Comparison of ENCODE assay signal across 19 cellular contexts in the genomic region with DNA sequence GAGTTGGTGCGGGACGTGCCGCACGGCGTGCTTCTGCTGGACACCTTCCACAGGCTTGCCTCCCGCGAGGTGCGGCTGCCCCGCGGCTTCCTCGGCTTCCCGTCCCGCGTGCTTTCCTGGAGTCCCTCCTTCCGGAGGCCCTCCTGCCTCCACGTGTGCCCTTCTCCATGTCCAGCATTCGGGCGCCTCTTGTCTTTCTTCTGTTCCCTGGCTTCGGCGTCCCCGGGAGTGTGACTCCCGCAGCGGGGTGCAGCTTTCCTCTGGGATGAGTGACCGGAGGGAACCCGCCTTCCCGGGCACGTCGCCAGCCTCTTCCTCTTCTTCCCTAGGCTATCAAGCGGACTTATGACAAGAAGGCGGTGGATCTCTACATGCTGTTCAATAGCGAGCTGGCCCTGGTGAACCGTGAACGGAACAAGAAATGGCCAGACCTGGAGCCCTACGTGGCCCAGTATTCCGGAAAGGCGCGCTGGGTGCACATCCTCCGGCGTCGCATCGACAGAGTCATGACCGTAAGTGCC. TPM values are rescaled to one million over a fixed set of nuclear protein-coding genes. Genes with fewer than 3 reads are reported as not detected.
A peak's percentile ranks its signal among the peaks of the same experiment; 100 is the strongest.
DNase-seq lines count a peak whose midpoint lies in the region; ATAC-seq and TF ChIP-seq lines count a peak whose summit lies in the region.
"Had no signal": no experiment of that assay in that cellular context is flagged by ENCODE, and none has a peak within 500 bp of the region (broad histone marks: within the 10 kb centered on the region; RNA-seq: fewer than 3 reads in every experiment).

No MANE protein-coding gene starts in this region.

- DNase-seq in A673 (ENCODE audit: low spot score) (peak; percentile 26), DMS79 (lab: John Stamatoyannopoulos, UW) (peak; percentile 65), NCI-H748 (lab: John Stamatoyannopoulos, UW; ENCODE audit: unreplicated experiment) (peak; percentile 72), hepatic stellate cell (ENCODE audit: low spot score) (peak; percentile 56), GM20000 (ENCODE audit: low spot score) (no peak), dedifferentiated amniotic fluid mesenchymal stem cell (ENCODE audit: extremely low spot score) (no peak)
- DNase-seq: colonic mucosa, islet precursor cell, midbrain, NCI-H2081 treated with DMSO at 0.1 percent for 48 hours, nucleus accumbens, SK-N-SH had no signal

- no peak overlapping the region for H3K4me3 Mint-ChIP-seq in activated T-helper 17 cell treated with anti-CD3 and anti-CD28 coated beads, Interleukin-2, amount 50 U/mL, for 72 hours
- H3K4me3 Mint-ChIP-seq: stimulated activated memory B cell treated with anti-CD40 and anti-IgM and Interleukin-4, amounts not matched to agents 10 μg/mL and 1 μg/mL and 100 μg/mL, for 72 hours had no signal

- POLR2A ChIA-PET in A673 (lab: Charles Lee; ENCODE audit: low non-redundant PET), result no interaction called here

- no peak overlapping the region for H3K27ac ChIP-seq in A673 (ENCODE audit: low read depth, low read length, poor library complexity, severe bottlenecking)
- H3K27ac ChIP-seq: BLaER1 treated with 17β-estradiol and CSF1 and Interleukin-3, amounts not matched to agents 10 nM and 100 nM; colonic mucosa; HL-60; skin epidermis; upper lobe of left lung had no signal

- no peaks in the 10 kb centered on the region for H3K36me3 ChIP-seq in A673 (ENCODE audit: insufficient read depth, low read length, poor library complexity, severe bottlenecking)
- H3K36me3 ChIP-seq: BLaER1 treated with 17β-estradiol and CSF1 and Interleukin-3, amounts not matched to agents 10 nM and 100 nM; colonic mucosa; upper lobe of left lung had no signal

- ATAC-seq in HG02973 (IDR thresholded peaks at IDR 0.05; ENCODE audit: unreplicated experiment), result no peak
- no peak for ATAC-seq in activated T-helper 17 cell treated with anti-CD3 and anti-CD28 coated beads, Interleukin-2, amount 50 U/mL, for 72 hours (replicated peaks)
- ATAC-seq: stimulated activated memory B cell treated with anti-CD40 and anti-IgM and Interleukin-4, amounts not matched to agents 10 μg/mL and 1 μg/mL and 100 μg/mL, for 72 hours had no signal

- intact Hi-C loops in A673 (cut with micrococcal nuclease; ENCODE audit: unreplicated experiment), result loop anchor here (5.0 kb wide), 2 partner anchors 247 to 317 kb away; no protein-coding TSS in a partner anchor

- H3K4me1 ChIP-seq in A673 (ENCODE audit: insufficient read depth, low read length, poor library complexity, severe bottlenecking), result peaks cover 3% of the 10 kb centered on the region
- H3K4me1 ChIP-seq: colonic mucosa had no signal

- no peak overlapping the region for H3K27ac Mint-ChIP-seq in activated T-helper 17 cell treated with anti-CD3 and anti-CD28 coated beads, Interleukin-2, amount 50 U/mL, for 72 hours
- H3K27ac Mint-ChIP-seq: stimulated activated memory B cell treated with anti-CD40 and anti-IgM and Interleukin-4, amounts not matched to agents 10 μg/mL and 1 μg/mL and 100 μg/mL, for 72 hours had no signal

- CTCF ChIA-PET in A673 (lab: Charles Lee), result no interaction called here

- peaks cover 13% of the 10 kb centered on the region for H3K27me3 Mint-ChIP-seq in activated T-helper 17 cell treated with anti-CD3 and anti-CD28 coated beads, Interleukin-2, amount 50 U/mL, for 72 hours

- no TSS peak for BruUV-seq in A673 (replicated peaks; lab: Mats Ljungman, UMichigan)

- H3K36me3 Mint-ChIP-seq in activated T-helper 17 cell treated with anti-CD3 and anti-CD28 coated beads, Interleukin-2, amount 50 U/mL, for 72 hours (ENCODE audit: low read depth), result no peaks in the 10 kb centered on the region
- H3K36me3 Mint-ChIP-seq: stimulated activated memory B cell treated with anti-CD40 and anti-IgM and Interleukin-4, amounts not matched to agents 10 μg/mL and 1 μg/mL and 100 μg/mL, for 72 hours had no signal

- no peaks in the 10 kb centered on the region for H3K9me3 Mint-ChIP-seq in activated T-helper 17 cell treated with anti-CD3 and anti-CD28 coated beads, Interleukin-2, amount 50 U/mL, for 72 hours
- H3K9me3 Mint-ChIP-seq: stimulated activated memory B cell treated with anti-CD40 and anti-IgM and Interleukin-4, amounts not matched to agents 10 μg/mL and 1 μg/mL and 100 μg/mL, for 72 hours had no signal

- no peaks in the 10 kb centered on the region for H3K9me3 ChIP-seq in A673 (ENCODE audit: low read depth, low read length, poor library complexity, severe bottlenecking)
- H3K9me3 ChIP-seq: BLaER1 treated with 17β-estradiol and CSF1 and Interleukin-3, amounts not matched to agents 10 nM and 100 nM; colonic mucosa; SK-N-SH; upper lobe of left lung had no signal

- peak overlapping the region; percentile 9 for H3K4me3 ChIP-seq in A673 (ENCODE audit: low read depth, low read length, poor library complexity, severe bottlenecking)
- H3K4me3 ChIP-seq: BLaER1 treated with 17β-estradiol and CSF1 and Interleukin-3, amounts not matched to agents 10 nM and 100 nM; colonic mucosa; upper lobe of left lung had no signal

- peaks cover 8% of the 10 kb centered on the region for H3K27me3 ChIP-seq in A673 (replicated peaks; ENCODE audit: insufficient read depth, low read depth, low read length, poor library complexity)
- H3K27me3 ChIP-seq: BLaER1 treated with 17β-estradiol and CSF1 and Interleukin-3, amounts not matched to agents 10 nM and 100 nM; colonic mucosa; upper lobe of left lung had no signal

- TF ChIP-seq CTCF in A673 (conservative IDR thresholded peaks at IDR 0.05; ENCODE audit: low read depth, low read length), result no peak
- no peak for TF ChIP-seq CTCF in GM20000 (IDR thresholded peaks at IDR 0.05; ENCODE audit: extremely low read depth, missing control alignments)

- H3K4me1 Mint-ChIP-seq in activated T-helper 17 cell treated with anti-CD3 and anti-CD28 coated beads, Interleukin-2, amount 50 U/mL, for 72 hours, result no peaks in the 10 kb centered on the region
- H3K4me1 Mint-ChIP-seq: stimulated activated memory B cell treated with anti-CD40 and anti-IgM and Interleukin-4, amounts not matched to agents 10 μg/mL and 1 μg/mL and 100 μg/mL, for 72 hours had no signal

RNA-seq across cellular contexts. Expression of a gene that starts 23.0 kb away (rescaled TPM):
- 0.15 and 0.24 TPM in 2 replicates for total RNA-seq in A673 (2021)
- total RNA-seq in activated T-helper 17 cell treated with anti-CD3 and anti-CD28 coated beads, Interleukin-2, amount 50 U/mL, for 72 hours, result under 1 TPM in 1 of 2 donors, not detected in 1; 0.06 TPM

RNA-seq across cellular contexts. Expression of a gene that starts 35.5 kb away (rescaled TPM):
- total RNA-seq in A673 (2021), result 10.0 and 15.8 TPM in 2 replicates
- total RNA-seq in activated T-helper 17 cell treated with anti-CD3 and anti-CD28 coated beads, Interleukin-2, amount 50 U/mL, for 72 hours, result not detected

RNA-seq across cellular contexts. Expression of a gene that starts 52.3 kb away (rescaled TPM):
- total RNA-seq in A673 (2021), result 42.2 and 51.8 TPM in 2 replicates
- 10 to 100 TPM; 18.0 to 32.9 TPM for total RNA-seq in activated T-helper 17 cell treated with anti-CD3 and anti-CD28 coated beads, Interleukin-2, amount 50 U/mL, for 72 hours

RNA-seq across cellular contexts. Expression of a gene that starts 53.3 kb away (rescaled TPM):
- total RNA-seq in A673 (2021), result 32.2 and 34.8 TPM in 2 replicates
- 100 to 1,000 TPM in 1 of 2 donors, 10 to 100 TPM in 1; 79.0 to 137 TPM for total RNA-seq in activated T-helper 17 cell treated with anti-CD3 and anti-CD28 coated beads, Interleukin-2, amount 50 U/mL, for 72 hours

Comparison
In these comparisons a context has a peak if more than half of its experiments do, and no peak if none do; other contexts are left out.
1. DNase-seq: peak in A673 (single experiment), DMS79 (single experiment), NCI-H748 (single experiment) and hepatic stellate cell (single experiment); none in GM20000 (single experiment) and dedifferentiated amniotic fluid mesenchymal stem cell (single experiment).
2. RNA of a gene that starts 35.5 kb away (total RNA-seq): 10.0 to 15.8 TPM in A673; not detected in activated T-helper 17 cell treated with anti-CD3 and anti-CD28 coated beads, Interleukin-2, amount 50 U/mL, for 72 hours; every median in the first group is over 10 times any median in the second.